ENCODE assay signal across 13 cellular contexts in the genomic region with DNA sequence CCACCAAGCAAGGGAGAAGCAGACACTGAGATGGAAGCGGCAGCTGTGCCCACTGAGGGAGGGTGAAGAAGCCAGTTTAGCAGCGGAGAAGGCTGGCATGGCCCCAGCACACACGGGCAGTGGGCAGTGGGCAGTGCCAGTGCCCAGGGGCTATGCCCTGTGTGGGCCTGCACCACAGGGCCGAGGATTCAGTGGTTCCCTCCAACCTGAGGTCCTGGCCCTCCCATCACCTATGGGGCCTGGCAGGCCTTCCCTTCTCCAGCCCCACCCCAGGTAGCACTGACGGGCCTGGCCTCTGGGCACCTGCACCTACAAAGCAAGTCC.
DNase-seq lines count a peak whose midpoint lies in the region; ATAC-seq and TF ChIP-seq lines count a peak whose summit lies in the region.
"Had no signal": no experiment of that assay in that cellular context is flagged by ENCODE, and none has a peak within 500 bp of the region (broad histone marks: within the 10 kb centered on the region; RNA-seq: fewer than 3 reads in every experiment).

No MANE protein-coding gene starts in this region.

- H3K4me1 ChIP-seq in Caco-2 (peaks cover 49% of the 10 kb centered on the region), neuronal stem cell (ENCODE audit: control insufficient read depth in 2 of 2, insufficient read depth in 1 of 2, low read depth in 1 of 2, low read length in 2 of 2) (peaks cover 51 to 56% of the 10 kb centered on the region in 2 donors)

- H3K27ac ChIP-seq in angular gyrus (ENCODE audit: low read depth, low read length) (peak overlapping the region; percentile 99), neuronal stem cell (replicated peaks; ENCODE audit: low read length) (no peak overlapping the region)
- H3K27ac ChIP-seq: KMS-11 had no signal

- no peak overlapping the region for H3K23ac ChIP-seq in neuronal stem cell (ENCODE audit: low read depth, low read length, poor library complexity)

- H3K9me3 Mint-ChIP-seq in Caco-2 (ENCODE audit: unreplicated experiment) = no peaks in the 10 kb centered on the region

- CTCF ChIA-PET in Caco-2 (lab: Charles Lee) = interaction anchor here (0.7 to 1.2 kb wide), 2 partner anchors 9 to 79 kb away, joined by 3 read pairs; no protein-coding TSS in a partner anchor

- H2BK120ac ChIP-seq in neuronal stem cell (ENCODE audit: low read depth, low read length) = no peak overlapping the region

- no peak for TF ChIP-seq CTCF in Caco-2 (IDR thresholded peaks at IDR 0.05; ENCODE audit: insufficient read depth in 1 of 2, low read depth in 1 of 2, low read length in 1 of 2, severe bottlenecking in 1 of 2, unreplicated experiment in 1 of 2)

- peak overlapping the region; percentile 1 for H2BK15ac ChIP-seq in neuronal stem cell (ENCODE audit: low read length)

- no CpG with 5 or more reads among the region's 5 CpGs for WGBS in neuronal stem cell (ENCODE audit: extremely low coverage in 2 of 2, insufficient read length in 2 of 2, insufficient replicate concordance in 1 of 2), 2 donors

- ATAC-seq in HG03159 (IDR thresholded peaks at IDR 0.05; ENCODE audit: unreplicated experiment) (peak; percentile 14), HG03097 (IDR thresholded peaks at IDR 0.05; ENCODE audit: low FRiP score, unreplicated experiment) (no peak)
- ATAC-seq: left lobe of liver had no signal

- POLR2A ChIA-PET in Caco-2 (lab: Charles Lee) = no interaction called here

- H3K36me3 ChIP-seq in Caco-2 (ENCODE audit: control insufficient read depth, insufficient read depth, low read length) (no peaks in the 10 kb centered on the region; the same call in 1 of the 2 replicates), neuronal stem cell (replicated peaks in 1 of 2; ENCODE audit: control insufficient read depth in 2 of 2, insufficient read depth in 2 of 2, low read length in 2 of 2) (no peaks in the 10 kb centered on the region)
- H3K36me3 ChIP-seq: HAP-1 had no signal

- H3K27me3 ChIP-seq in Caco-2 (replicated peaks; ENCODE audit: control insufficient read depth, insufficient read depth, low read length) = no peaks in the 10 kb centered on the region
- H3K27me3 ChIP-seq in neuronal stem cell (ENCODE audit: control insufficient read depth in 3 of 3, insufficient read depth in 3 of 3, low read depth in 1 of 3, low read length in 3 of 3) = peaks cover 0 to 2% (median 0%) of the 10 kb centered on the region in 3 experiments

- H3K27me3 Mint-ChIP-seq in Caco-2 (ENCODE audit: insufficient read depth, unreplicated experiment) = no peaks in the 10 kb centered on the region

- intact Hi-C loops in Caco-2 (cut with micrococcal nuclease; ENCODE audit: unreplicated experiment) = loop anchor here (10.0 kb wide), 1 partner anchor 70 kb away; no protein-coding TSS in a partner anchor

- DNase-seq in Caco-2 (no peak), neuronal stem cell (ENCODE audit: low spot score) (no peak), NCI-H524 (lab: John Stamatoyannopoulos, UW) (no peak)
- no peak for DNase-seq in activated CD4-positive, CD25-positive, alpha-beta regulatory T cell (lab: John Stamatoyannopoulos, UW)
- DNase-seq in activated CD4-positive, CD25-positive, alpha-beta regulatory T cell treated with anti-CD3 and anti-CD28 coated beads, Interleukin-2, amount 50 U/mL, for 72 hours = no peak
- DNase-seq: DMS 273 treated with DMSO at 0.1 percent for 48 hours, NCI-H2171 had no signal

- no peak overlapping the region for H3K4me3 Mint-ChIP-seq in Caco-2 (ENCODE audit: unreplicated experiment)

- peaks cover 42% of the 10 kb centered on the region for H3K4me1 Mint-ChIP-seq in Caco-2 (ENCODE audit: low read depth, unreplicated experiment)

- no peaks in the 10 kb centered on the region for H3K36me3 Mint-ChIP-seq in Caco-2 (ENCODE audit: insufficient read depth, unreplicated experiment)

- no peak overlapping the region for H4K91ac ChIP-seq in neuronal stem cell (ENCODE audit: low read depth, low read length, poor library complexity)

- H3K4ac ChIP-seq in neuronal stem cell (ENCODE audit: low read length) = no peak overlapping the region

- no peak overlapping the region for H2BK5ac ChIP-seq in neuronal stem cell (ENCODE audit: low read length)

- H2BK12ac ChIP-seq in neuronal stem cell (ENCODE audit: low read length) = no peak overlapping the region

- H3K14ac ChIP-seq in neuronal stem cell (ENCODE audit: low read length) = no peak overlapping the region

- peak overlapping the region; percentile 15 for H3K18ac ChIP-seq in neuronal stem cell (ENCODE audit: low read length)

- no peak overlapping the region for H3K4me2 ChIP-seq in neuronal stem cell (ENCODE audit: insufficient read depth, low read length, poor library complexity, severe bottlenecking)

- H3K79me1 ChIP-seq in neuronal stem cell (ENCODE audit: low read depth, low read length) = peaks cover 3% of the 10 kb centered on the region

- no peak overlapping the region for H3K9ac ChIP-seq in neuronal stem cell (ENCODE audit: low read depth, low read length, poor library complexity)
- H3K9ac ChIP-seq: KMS-11 had no signal

- H3K9me3 ChIP-seq in Caco-2 = no peaks in the 10 kb centered on the region
- H3K9me3 ChIP-seq in neuronal stem cell (replicated peaks in 1 of 2; ENCODE audit: control insufficient read depth in 2 of 2, insufficient read depth in 1 of 2, low read depth in 1 of 2, low read length in 2 of 2) = no peaks in the 10 kb centered on the region
- H3K9me3 ChIP-seq: HAP-1 had no signal

- BruUV-seq in Caco-2 (replicated peaks; lab: Mats Ljungman, UMichigan) = no TSS peak

- H3K27ac Mint-ChIP-seq in Caco-2 (ENCODE audit: unreplicated experiment) = peak overlapping the region; percentile 53

- H3K4me3 ChIP-seq in Caco-2 (ENCODE audit: low read depth, low read length) = no peak overlapping the region
- H3K4me3 ChIP-seq in neuronal stem cell (ENCODE audit: low read length in 2 of 2) = no peak overlapping the region
- H3K4me3 ChIP-seq: HAP-1 had no signal

- peak overlapping the region; percentile 20 for H2AK5ac ChIP-seq in neuronal stem cell (ENCODE audit: low read depth, low read length)

- H2AFZ ChIP-seq in neuronal stem cell (ENCODE audit: low read length) = no peak overlapping the region

- H4K8ac ChIP-seq in neuronal stem cell (ENCODE audit: low read depth, low read length) = no peak overlapping the region
